In genomic region chr14:56881181-56881580, GRCh38 we compare ENCODE assay signal across 22 cellular contexts.
DNase-seq lines count a peak whose midpoint lies in the region; ATAC-seq, FAIRE-seq and TF ChIP-seq lines count a peak whose summit lies in the region.
"Had no signal": no experiment of that assay in that cellular context is flagged by ENCODE, and none has a peak within 500 bp of the region (broad histone marks: within the 10 kb centered on the region; RNA-seq: fewer than 3 reads in every experiment).

No MANE protein-coding gene starts in this region.

- in situ Hi-C loops in HepG2 (cut with HindIII; ENCODE audit: extremely low pct_ligation_motif_present, low pct_unique_long_range_greater_than_20kb) = no loop called here

- no peak for TF ChIP-seq EP300 in HepG2 (IDR thresholded peaks at IDR 0.05; ENCODE audit: low read depth in 2 of 2, low read length in 2 of 2)
- no peak for TF ChIP-seq EP300 in HepG2 (CRISPR knock-in tag; IDR thresholded peaks at IDR 0.05; ENCODE audit: borderline replicate concordance)

- FAIRE-seq in HepG2 (lab: Jason Lieb, UNC) = no peak
- FAIRE-seq: A549, G401.6, GM12892 had no signal

- no peaks in the 10 kb centered on the region for H3K4me1 ChIP-seq in liver (ENCODE audit: control insufficient read depth in 4 of 4, insufficient read depth in 4 of 4, low read length in 3 of 4)
- no peaks in the 10 kb centered on the region for H3K4me1 ChIP-seq in HepG2 (ENCODE audit: insufficient read depth, low read length)
- H3K4me1 ChIP-seq in right lobe of liver = peaks cover 0 to under 1% (median 0%) of the 10 kb centered on the region in 4 donors
- H3K4me1 ChIP-seq: A549; BE2C; BLaER1 treated with 17β-estradiol and CSF1 and Interleukin-3, amounts not matched to agents 10 nM and 100 nM had no signal

- DNase-seq in HepG2 (ENCODE audit: low spot score) (no peak), cerebellar nuclear complex (lab: John Stamatoyannopoulos, UW) (peak; percentile 21 to 62), right lobe of liver (peak in 2 of 3 donors; percentile 19 to 61), cardiac septum (ENCODE audit: low spot score) (no peak), NCI-H526 (lab: John Stamatoyannopoulos, UW) (no peak)
- DNase-seq: 8988T; ACHN; AML-193; BE2C; CD4-positive, alpha-beta T cell; CD8-positive, alpha-beta memory T cell; DMS53; DMS79 treated with DMSO at 0.1 percent for 48 hours; H9 had no signal

- H3K79me2 ChIP-seq in HepG2 (ENCODE audit: insufficient read depth, low read length) = no peaks in the 10 kb centered on the region

- no peak for TF ChIP-seq POLR2A in HepG2 (IDR thresholded peaks at IDR 0.05; ENCODE audit: insufficient read depth in 1 of 2, low read depth in 2 of 2, low read length in 2 of 2)
- TF ChIP-seq POLR2A in right lobe of liver (IDR thresholded peaks at IDR 0.05) = no peak

- no peak for TF ChIP-seq RAD21 in liver (IDR thresholded peaks at IDR 0.05)
- no peak for TF ChIP-seq RAD21 in HepG2 (CRISPR knock-in tag; IDR thresholded peaks at IDR 0.05)

- no peak for TF ChIP-seq CTCF in liver (IDR thresholded peaks at IDR 0.05; ENCODE audit: low read depth, low read length, missing input control)
- TF ChIP-seq CTCF in HepG2 (CRISPR knock-in tag; IDR thresholded peaks at IDR 0.05) = no peak
- TF ChIP-seq CTCF in right lobe of liver (IDR thresholded peaks at IDR 0.05) = no peak

- CTCF ChIA-PET in HepG2 (lab: Yijun Ruan, JAX; ENCODE audit: low intra/inter-chr PET ratio, low total read pairs) = no interaction called here

- H3K27me3 ChIP-seq in liver (ENCODE audit: control insufficient read depth in 4 of 4, insufficient read depth in 4 of 4, low read length in 3 of 4) (no peaks in the 10 kb centered on the region), HepG2 (ENCODE audit: control insufficient read depth in 1 of 2, insufficient read depth in 2 of 2, low read length in 2 of 2) (no peaks in the 10 kb centered on the region), right lobe of liver (no peaks in the 10 kb centered on the region)
- H3K27me3 ChIP-seq: BE2C; BLaER1 treated with 17β-estradiol and CSF1 and Interleukin-3, amounts not matched to agents 10 nM and 100 nM had no signal

- H3K4me2 ChIP-seq in HepG2 (ENCODE audit: low read depth, low read length) = no peak overlapping the region
- H3K4me2 ChIP-seq: A549; BLaER1 treated with 17β-estradiol and CSF1 and Interleukin-3, amounts not matched to agents 10 nM and 100 nM; GM23338 had no signal

- no peaks in the 10 kb centered on the region for H3K36me3 ChIP-seq in liver (ENCODE audit: control insufficient read depth in 4 of 4, insufficient read depth in 3 of 4, low read depth in 1 of 4, low read length in 3 of 4)
- H3K36me3 ChIP-seq in HepG2 (replicated peaks in 1 of 2; ENCODE audit: control insufficient read depth in 1 of 2, insufficient read depth in 2 of 2, low read length in 2 of 2) = no peaks in the 10 kb centered on the region
- H3K36me3 ChIP-seq in right lobe of liver = no peaks in the 10 kb centered on the region
- H3K36me3 ChIP-seq: BE2C; BLaER1 treated with 17β-estradiol and CSF1 and Interleukin-3, amounts not matched to agents 10 nM and 100 nM had no signal

- POLR2A ChIA-PET in HepG2 (lab: Yijun Ruan, JAX) = no interaction called here

- no peak overlapping the region for H2AFZ ChIP-seq in HepG2 (ENCODE audit: low read length)
- H2AFZ ChIP-seq: GM23338 had no signal

- no peaks in the 10 kb centered on the region for H4K20me1 ChIP-seq in HepG2 (ENCODE audit: insufficient read depth, low read length)
- H4K20me1 ChIP-seq: BLaER1 treated with 17β-estradiol and CSF1 and Interleukin-3, amounts not matched to agents 10 nM and 100 nM had no signal

- intact Hi-C loops in HepG2 (cut with micrococcal nuclease; ENCODE audit: unreplicated experiment) = no loop called here
- intact Hi-C loops in right lobe of liver (cut with DNase I) = no loop called here
- intact Hi-C loops in cardiac septum (cut with DNase I) = no loop called here

- H3K9ac ChIP-seq in liver (ENCODE audit: low read depth in 1 of 2, low read length in 2 of 2) = no peak overlapping the region
- no peak overlapping the region for H3K9ac ChIP-seq in HepG2 (ENCODE audit: insufficient read depth, low read depth, low read length)
- H3K9ac ChIP-seq: BLaER1 treated with 17β-estradiol and CSF1 and Interleukin-3, amounts not matched to agents 10 nM and 100 nM had no signal

- BruUV-seq in HepG2 (replicated peaks; lab: Mats Ljungman, UMichigan) = no TSS peak

- H3K4me3 ChIP-seq in liver (ENCODE audit: low read depth in 1 of 3, low read length in 3 of 3) (no peak overlapping the region), HepG2 (replicated peaks in 1 of 3; ENCODE audit: insufficient read depth in 1 of 3, low read depth in 2 of 3, low read length in 3 of 3) (no peak overlapping the region), right lobe of liver (no peak overlapping the region)
- H3K4me3 ChIP-seq: A549; BLaER1 treated with 17β-estradiol and CSF1 and Interleukin-3, amounts not matched to agents 10 nM and 100 nM; GM23338 had no signal

- ATAC-seq in HepG2 = no peak
- ATAC-seq in right lobe of liver = peak; percentile 53 to 88 (median 74)
- ATAC-seq in GM19452 (IDR thresholded peaks at IDR 0.05; ENCODE audit: unreplicated experiment) = no peak
- ATAC-seq: A549, GM23338, HCT116 had no signal

- H3K27ac ChIP-seq in liver (ENCODE audit: low read depth in 1 of 2, low read length in 2 of 2) = no peak overlapping the region
- H3K27ac ChIP-seq in HepG2 (ENCODE audit: extremely low read length, insufficient read depth, low read length) = no peak overlapping the region
- no peak overlapping the region for H3K27ac ChIP-seq in right lobe of liver
- H3K27ac ChIP-seq: A549; BLaER1 treated with 17β-estradiol and CSF1 and Interleukin-3, amounts not matched to agents 10 nM and 100 nM had no signal

- H3K9me3 ChIP-seq in liver (ENCODE audit: control insufficient read depth in 4 of 4, low read length in 3 of 4) (no peaks in the 10 kb centered on the region), HepG2 (ENCODE audit: low read length) (no peaks in the 10 kb centered on the region), right lobe of liver (no peaks in the 10 kb centered on the region)
- H3K9me3 ChIP-seq: A549; BE2C; BLaER1 treated with 17β-estradiol and CSF1 and Interleukin-3, amounts not matched to agents 10 nM and 100 nM had no signal

- 39% methylated on average over 3 of the region's 3 CpGs for WGBS in liver
- 3% methylated on average over 3 of the region's 3 CpGs for WGBS in HepG2 (ENCODE audit: low lambda C conversion rate)
- 23% methylated on average over 3 of the region's 3 CpGs for WGBS in right lobe of liver (ENCODE audit: insufficient coverage, low coverage, low lambda C conversion rate, missing lambda C conversion rate)

TF ChIP-seq in liver, 16 proteins besides CTCF, POLR2A, EP300 and RAD21:
- TF ChIP-seq YY1 (IDR thresholded peaks at IDR 0.05) (peak; percentile 11), HNF4G (IDR thresholded peaks at IDR 0.05) (no peak), HNF4A (conservative IDR thresholded peaks at IDR 0.05) (peak in 1 of 2 donors; percentile 25)
- TF ChIP-seq, protein P1, sequence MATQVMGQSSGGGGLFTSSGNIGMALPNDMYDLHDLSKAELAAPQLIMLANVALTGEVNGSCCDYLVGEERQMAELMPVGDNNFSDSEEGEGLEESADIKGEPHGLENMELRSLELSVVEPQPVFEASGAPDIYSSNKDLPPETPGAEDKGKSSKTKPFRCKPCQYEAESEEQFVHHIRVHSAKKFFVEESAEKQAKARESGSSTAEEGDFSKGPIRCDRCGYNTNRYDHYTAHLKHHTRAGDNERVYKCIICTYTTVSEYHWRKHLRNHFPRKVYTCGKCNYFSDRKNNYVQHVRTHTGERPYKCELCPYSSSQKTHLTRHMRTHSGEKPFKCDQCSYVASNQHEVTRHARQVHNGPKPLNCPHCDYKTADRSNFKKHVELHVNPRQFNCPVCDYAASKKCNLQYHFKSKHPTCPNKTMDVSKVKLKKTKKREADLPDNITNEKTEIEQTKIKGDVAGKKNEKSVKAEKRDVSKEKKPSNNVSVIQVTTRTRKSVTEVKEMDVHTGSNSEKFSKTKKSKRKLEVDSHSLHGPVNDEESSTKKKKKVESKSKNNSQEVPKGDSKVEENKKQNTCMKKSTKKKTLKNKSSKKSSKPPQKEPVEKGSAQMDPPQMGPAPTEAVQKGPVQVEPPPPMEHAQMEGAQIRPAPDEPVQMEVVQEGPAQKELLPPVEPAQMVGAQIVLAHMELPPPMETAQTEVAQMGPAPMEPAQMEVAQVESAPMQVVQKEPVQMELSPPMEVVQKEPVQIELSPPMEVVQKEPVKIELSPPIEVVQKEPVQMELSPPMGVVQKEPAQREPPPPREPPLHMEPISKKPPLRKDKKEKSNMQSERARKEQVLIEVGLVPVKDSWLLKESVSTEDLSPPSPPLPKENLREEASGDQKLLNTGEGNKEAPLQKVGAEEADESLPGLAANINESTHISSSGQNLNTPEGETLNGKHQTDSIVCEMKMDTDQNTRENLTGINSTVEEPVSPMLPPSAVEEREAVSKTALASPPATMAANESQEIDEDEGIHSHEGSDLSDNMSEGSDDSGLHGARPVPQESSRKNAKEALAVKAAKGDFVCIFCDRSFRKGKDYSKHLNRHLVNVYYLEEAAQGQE (IDR thresholded peaks at IDR 0.05) = no peak
TF ChIP-seq in liver: peak in this region for 2.

TF ChIP-seq in HepG2, 621 proteins besides CTCF, POLR2A, EP300 and RAD21 (continues in another document):
- no peak for TF ChIP-seq ZMAT5 (CRISPR knock-in tag; IDR thresholded peaks at IDR 0.05; ENCODE audit: borderline replicate concordance, low read depth)

Comparison
In these comparisons a context has a peak if more than half of its experiments do, and no peak if none do; other contexts are left out.
1. ATAC-seq: peak in right lobe of liver (4 of 4); none in HepG2 (single experiment) and GM19452 (single experiment).
2. DNase-seq: peak in cerebellar nuclear complex (2 of 2) and right lobe of liver (2 of 3); none in HepG2 (single experiment), cardiac septum (single experiment) and NCI-H526 (0 of 2).